Comparison of ENCODE assay signal across 8 cellular contexts in the genomic region with DNA sequence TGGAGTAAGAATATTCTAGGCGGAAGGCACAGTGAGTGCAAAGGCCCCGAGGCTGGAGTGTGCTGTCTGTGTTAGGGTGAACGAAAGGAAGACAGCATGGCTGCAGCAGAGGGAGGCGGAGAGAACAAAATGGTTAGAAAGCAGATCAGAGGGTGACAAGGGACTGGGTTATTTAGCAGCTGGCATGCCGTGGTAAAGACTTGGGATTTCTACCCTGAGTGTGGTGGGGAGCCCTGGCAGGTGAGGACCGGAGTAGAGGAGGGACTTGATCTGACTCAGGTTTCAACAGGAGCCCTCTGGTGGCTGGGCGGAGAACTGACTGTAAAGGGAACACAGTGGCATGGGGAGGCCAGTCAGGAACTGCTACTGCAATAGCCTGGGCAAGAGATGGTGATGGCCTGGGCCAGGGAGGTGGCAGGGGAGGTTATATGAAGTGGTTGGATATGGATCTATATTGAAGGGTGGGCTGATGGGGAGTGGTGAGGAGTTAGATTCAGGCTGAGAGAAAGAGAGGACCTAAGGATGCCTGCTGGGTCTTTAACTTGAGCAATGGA. TPM values are rescaled to one million over a fixed set of nuclear protein-coding genes. Genes with fewer than 3 reads are reported as not detected.
DNase-seq lines count a peak whose midpoint lies in the region; ATAC-seq and TF ChIP-seq lines count a peak whose summit lies in the region.

No MANE protein-coding gene starts in this region.

- H3K36me3 ChIP-seq in GM23338 (ENCODE audit: insufficient read depth) (no peaks in the 10 kb centered on the region), sigmoid colon (no peaks in the 10 kb centered on the region)

- H3K27ac Mint-ChIP-seq in GM23338: no peak overlapping the region

- H3K9me3 ChIP-seq in sigmoid colon: no peaks in the 10 kb centered on the region

- H3K4me2 ChIP-seq in GM23338: no peak overlapping the region

- H3K4me1 Mint-ChIP-seq in GM23338: peaks cover 3% of the 10 kb centered on the region

- H3F3A ChIP-seq in GM23338 (replicated peaks; ENCODE audit: low read depth): no peaks in the 10 kb centered on the region; the same call in 1 of the 2 replicates

- intact Hi-C loops in left ventricle myocardium superior (cut with micrococcal nuclease): no loop called here
- intact Hi-C loops in sigmoid colon (cut with DNase I): no loop called here

- no peaks in the 10 kb centered on the region for H3K9me2 ChIP-seq in GM23338 (ENCODE audit: insufficient read depth)

- no peaks in the 10 kb centered on the region; the same call in 1 of the 2 replicates for H3K4me1 ChIP-seq in GM23338 (ENCODE audit: insufficient read depth)
- peaks cover 0 to 4% (median 0%) of the 10 kb centered on the region in 4 donors for H3K4me1 ChIP-seq in sigmoid colon

- no peaks in the 10 kb centered on the region for H3K79me2 ChIP-seq in GM23338 (replicated peaks; ENCODE audit: insufficient read depth)

- DNase-seq in CD1c-positive myeloid dendritic cell (ENCODE audit: extremely low spot score) (peak; percentile 88), GM23338 (ENCODE audit: low spot score) (peak; percentile 93), NCI-H187 treated with DMSO at 0.1 percent for 48 hours (lab: John Stamatoyannopoulos, UW) (peak; percentile 16), T-helper 2 cell (peak; percentile 66 to 90 (median 79)), amniotic epithelial cell (ENCODE audit: low read depth) (peak; percentile 75), left ventricle myocardium superior (peak; percentile 86), sigmoid colon (peak; percentile 86)

- no peaks in the 10 kb centered on the region; the same call in 2 of the 3 replicates for H3K9me3 Mint-ChIP-seq in GM23338

- peak; percentile 95 for ATAC-seq in GM23338
- ATAC-seq in left ventricle myocardium superior: peak; percentile 70
- no peak for ATAC-seq in GM21723 (IDR thresholded peaks at IDR 0.05; ENCODE audit: unreplicated experiment)

- H3K27me3 Mint-ChIP-seq in GM23338 (ENCODE audit: insufficient read depth, low read depth, poor library complexity): peaks cover 5% of the 10 kb centered on the region

- H3K27ac ChIP-seq in GM23338 (ENCODE audit: low read depth) (no peak overlapping the region), sigmoid colon (no peak overlapping the region)

- peak; percentile 88 to 96 for TF ChIP-seq CTCF in GM23338 (conservative IDR thresholded peaks at IDR 0.05; ENCODE audit: low read depth in 2 of 2)
- peak; percentile 57 to 74 (median 72) for TF ChIP-seq CTCF in sigmoid colon (IDR thresholded peaks at IDR 0.05)

- TF ChIP-seq EP300 in sigmoid colon (IDR thresholded peaks at IDR 0.05): no peak

- H3K4me3 Mint-ChIP-seq in GM23338: no peak overlapping the region

- peak overlapping the region; percentile 86; the same call in 1 of the 2 replicates for H2AFZ ChIP-seq in GM23338

- H3K27me3 ChIP-seq in GM23338 (ENCODE audit: insufficient read depth) (no peaks in the 10 kb centered on the region), sigmoid colon (no peaks in the 10 kb centered on the region)

- WGBS in sigmoid colon, 2 donors: 59% methylated on average over 7 of the region's 7 CpGs

- no peaks in the 10 kb centered on the region for H4K20me1 ChIP-seq in GM23338 (replicated peaks; ENCODE audit: insufficient read depth)

- H3K4me3 ChIP-seq in GM23338 (no peak overlapping the region), sigmoid colon (no peak overlapping the region)

- no peak for TF ChIP-seq POLR2A in sigmoid colon (IDR thresholded peaks at IDR 0.05)

- H3K36me3 Mint-ChIP-seq in GM23338 (ENCODE audit: low read depth): no peaks in the 10 kb centered on the region

TF ChIP-seq in GM23338, 12 proteins besides CTCF, POLR2A, EP300 and RAD21:
- TF ChIP-seq STAT1 (IDR thresholded peaks at IDR 0.05; ENCODE audit: unreplicated experiment) (no peak), JUNB (IDR thresholded peaks at IDR 0.05; ENCODE audit: unreplicated experiment) (no peak), ZNF114 (CRISPR knock-in tag; IDR thresholded peaks at IDR 0.05) (no peak), ETS1 (IDR thresholded peaks at IDR 0.05) (no peak), POLR2AphosphoS5 (IDR thresholded peaks at IDR 0.05; ENCODE audit: low read depth) (no peak), ZNF331 (CRISPR knock-in tag; IDR thresholded peaks at IDR 0.05; ENCODE audit: low read depth) (no peak)

RNA-seq across cellular contexts. Expression of gene PIM1, which starts 38.0 kb away (rescaled TPM):
- 64.0 and 74.2 TPM in 2 replicates for total RNA-seq in GM23338 (2014; rRNA removed; shearing (Covaris generic))
- polyA plus RNA-seq in GM23338 (2016; fragmentation: Nextera tagmentation; extraction: Ambion mirVana) (43.7 and 46.0 TPM in 2 replicates), sigmoid colon (10 to 100 TPM; 29.4 to 43.2 (median 40.2) TPM)
- total RNA-seq in left ventricle myocardium superior (35.0 TPM), sigmoid colon (100 to 1,000 TPM in 1 of 4 donors, 10 to 100 TPM in 3; 17.1 to 103 (median 30.5) TPM)

RNA-seq across cellular contexts. Expression of gene TBC1D22B, which starts 49.6 kb away (rescaled TPM):
- total RNA-seq in GM23338 (2014; rRNA removed; shearing (Covaris generic)): 15.7 and 19.9 TPM in 2 replicates
- 6.6 and 9.1 TPM in 2 replicates for polyA plus RNA-seq in GM23338 (2016; fragmentation: Nextera tagmentation; extraction: Ambion mirVana)
- 6.3 TPM for total RNA-seq in left ventricle myocardium superior
- total RNA-seq in sigmoid colon: 1 to 10 TPM; 6.1 to 7.2 (median 6.3) TPM
- 10 to 100 TPM in 1 of 3 donors, 1 to 10 TPM in 2; 8.6 to 10.8 (median 9.5) TPM for polyA plus RNA-seq in sigmoid colon

RNA-seq across cellular contexts. Expression of gene TMEM217, which starts 50.0 kb away (rescaled TPM):
- total RNA-seq in GM23338 (2014; rRNA removed; shearing (Covaris generic)): 1.0 TPM in 1 of 2 replicates, not detected in the other
- polyA plus RNA-seq in GM23338 (2016; fragmentation: Nextera tagmentation; extraction: Ambion mirVana) (0.77 and 1.3 TPM in 2 replicates), sigmoid colon (under 1 TPM; 0.60 to 0.90 (median 0.69) TPM)
- total RNA-seq in left ventricle myocardium superior (not detected), sigmoid colon (1 to 10 TPM in 2 of 4 donors, under 1 TPM in 1, not detected in 1; 0.55 to 5.3 (median 1.1) TPM)

Comparison
In these comparisons a context has a peak if more than half of its experiments do, and no peak if none do; other contexts are left out.
1. DNase-seq: peak in every context shown above with its lines; median percentile 93 in GM23338; 88 in CD1c-positive myeloid dendritic cell; 86 in left ventricle myocardium superior; 86 in sigmoid colon; 79 in T-helper 2 cell; 75 in amniotic epithelial cell; 16 in NCI-H187 treated with DMSO at 0.1 percent for 48 hours.